Comparison of ENCODE assay signal across 2 cellular contexts in the genomic region with DNA sequence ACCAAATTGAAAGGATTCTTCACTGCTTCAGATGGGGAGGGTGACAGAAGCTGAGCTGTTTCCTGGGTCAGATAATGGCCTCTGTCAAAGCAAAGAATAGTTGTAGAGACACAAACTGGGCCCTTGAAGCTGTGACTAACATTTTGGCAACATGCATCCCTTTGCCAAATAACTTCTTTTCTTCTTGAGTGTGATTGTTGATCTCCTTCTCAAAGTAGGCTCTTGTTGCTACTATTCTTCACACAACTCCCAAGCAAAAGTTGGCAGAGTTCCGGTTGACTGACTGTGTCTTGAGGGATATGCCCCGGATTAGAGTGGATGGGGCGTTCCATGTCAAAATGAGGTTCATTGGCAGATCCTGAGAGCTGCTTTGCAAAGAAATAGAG.
TF ChIP-seq lines count a peak whose summit lies in the region.

No MANE protein-coding gene starts in this region.

TF ChIP-seq in HEK293, 187 proteins besides CTCF, POLR2A, EP300 and RAD21:
- TF ChIP-seq, protein P1, sequence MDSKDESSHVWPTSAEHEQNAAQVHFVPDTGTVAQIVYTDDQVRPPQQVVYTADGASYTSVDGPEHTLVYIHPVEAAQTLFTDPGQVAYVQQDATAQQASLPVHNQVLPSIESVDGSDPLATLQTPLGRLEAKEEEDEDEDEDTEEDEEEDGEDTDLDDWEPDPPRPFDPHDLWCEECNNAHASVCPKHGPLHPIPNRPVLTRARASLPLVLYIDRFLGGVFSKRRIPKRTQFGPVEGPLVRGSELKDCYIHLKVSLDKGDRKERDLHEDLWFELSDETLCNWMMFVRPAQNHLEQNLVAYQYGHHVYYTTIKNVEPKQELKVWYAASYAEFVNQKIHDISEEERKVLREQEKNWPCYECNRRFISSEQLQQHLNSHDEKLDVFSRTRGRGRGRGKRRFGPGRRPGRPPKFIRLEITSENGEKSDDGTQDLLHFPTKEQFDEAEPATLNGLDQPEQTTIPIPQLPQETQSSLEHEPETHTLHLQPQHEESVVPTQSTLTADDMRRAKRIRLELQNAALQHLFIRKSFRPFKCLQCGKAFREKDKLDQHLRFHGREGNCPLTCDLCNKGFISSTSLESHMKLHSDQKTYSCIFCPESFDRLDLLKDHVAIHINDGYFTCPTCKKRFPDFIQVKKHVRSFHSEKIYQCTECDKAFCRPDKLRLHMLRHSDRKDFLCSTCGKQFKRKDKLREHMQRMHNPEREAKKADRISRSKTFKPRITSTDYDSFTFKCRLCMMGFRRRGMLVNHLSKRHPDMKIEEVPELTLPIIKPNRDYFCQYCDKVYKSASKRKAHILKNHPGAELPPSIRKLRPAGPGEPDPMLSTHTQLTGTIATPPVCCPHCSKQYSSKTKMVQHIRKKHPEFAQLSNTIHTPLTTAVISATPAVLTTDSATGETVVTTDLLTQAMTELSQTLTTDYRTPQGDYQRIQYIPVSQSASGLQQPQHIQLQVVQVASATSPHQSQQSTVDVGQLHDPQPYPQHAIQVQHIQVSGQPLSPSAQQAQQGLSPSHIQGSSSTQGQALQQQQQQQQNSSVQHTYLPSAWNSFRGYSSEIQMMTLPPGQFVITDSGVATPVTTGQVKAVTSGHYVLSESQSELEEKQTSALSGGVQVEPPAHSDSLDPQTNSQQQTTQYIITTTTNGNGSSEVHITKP (tag by site-specific recombination; IDR thresholded peaks at IDR 0.05) = peak; percentile 69; the same call in 1 of the 2 replicates
- no peak for TF ChIP-seq ZNF433 (tag by site-specific recombination; IDR thresholded peaks at IDR 0.05; ENCODE audit: low read depth)

TF ChIP-seq in GM12878, 131 proteins besides CTCF, POLR2A, EP300 and RAD21 (continued from another document):
- TF ChIP-seq, protein P2, sequence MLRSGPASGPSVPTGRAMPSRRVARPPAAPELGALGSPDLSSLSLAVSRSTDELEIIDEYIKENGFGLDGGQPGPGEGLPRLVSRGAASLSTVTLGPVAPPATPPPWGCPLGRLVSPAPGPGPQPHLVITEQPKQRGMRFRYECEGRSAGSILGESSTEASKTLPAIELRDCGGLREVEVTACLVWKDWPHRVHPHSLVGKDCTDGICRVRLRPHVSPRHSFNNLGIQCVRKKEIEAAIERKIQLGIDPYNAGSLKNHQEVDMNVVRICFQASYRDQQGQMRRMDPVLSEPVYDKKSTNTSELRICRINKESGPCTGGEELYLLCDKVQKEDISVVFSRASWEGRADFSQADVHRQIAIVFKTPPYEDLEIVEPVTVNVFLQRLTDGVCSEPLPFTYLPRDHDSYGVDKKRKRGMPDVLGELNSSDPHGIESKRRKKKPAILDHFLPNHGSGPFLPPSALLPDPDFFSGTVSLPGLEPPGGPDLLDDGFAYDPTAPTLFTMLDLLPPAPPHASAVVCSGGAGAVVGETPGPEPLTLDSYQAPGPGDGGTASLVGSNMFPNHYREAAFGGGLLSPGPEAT (IDR thresholded peaks at IDR 0.05; ENCODE audit: low read depth) = no peak
- no peak for TF ChIP-seq SIN3A (IDR thresholded peaks at IDR 0.05; ENCODE audit: low read depth, low read length)
- TF ChIP-seq CBX3 (IDR thresholded peaks at IDR 0.05; ENCODE audit: borderline replicate concordance, low read depth) = no peak
- no peak for TF ChIP-seq NFXL1 (IDR thresholded peaks at IDR 0.05; ENCODE audit: borderline replicate concordance)
- no peak for TF ChIP-seq KAT2A (conservative IDR thresholded peaks at IDR 0.05; ENCODE audit: control insufficient read depth, low read depth, low read length)
- TF ChIP-seq ZNF384 (IDR thresholded peaks at IDR 0.05; ENCODE audit: borderline replicate concordance, low read depth, low read length) = no peak
- no peak for TF ChIP-seq PAX5 (IDR thresholded peaks at IDR 0.05; ENCODE audit: borderline replicate concordance, low read depth, low read length)
- TF ChIP-seq CHD4 (IDR thresholded peaks at IDR 0.05) = no peak
- TF ChIP-seq, protein P3, sequence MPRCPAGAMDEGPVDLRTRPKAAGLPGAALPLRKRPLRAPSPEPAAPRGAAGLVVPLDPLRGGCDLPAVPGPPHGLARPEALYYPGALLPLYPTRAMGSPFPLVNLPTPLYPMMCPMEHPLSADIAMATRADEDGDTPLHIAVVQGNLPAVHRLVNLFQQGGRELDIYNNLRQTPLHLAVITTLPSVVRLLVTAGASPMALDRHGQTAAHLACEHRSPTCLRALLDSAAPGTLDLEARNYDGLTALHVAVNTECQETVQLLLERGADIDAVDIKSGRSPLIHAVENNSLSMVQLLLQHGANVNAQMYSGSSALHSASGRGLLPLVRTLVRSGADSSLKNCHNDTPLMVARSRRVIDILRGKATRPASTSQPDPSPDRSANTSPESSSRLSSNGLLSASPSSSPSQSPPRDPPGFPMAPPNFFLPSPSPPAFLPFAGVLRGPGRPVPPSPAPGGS (IDR thresholded peaks at IDR 0.05; ENCODE audit: borderline replicate concordance, insufficient read depth, low read depth, low read length, poor library complexity, severe bottlenecking) = no peak
- TF ChIP-seq, protein P4, sequence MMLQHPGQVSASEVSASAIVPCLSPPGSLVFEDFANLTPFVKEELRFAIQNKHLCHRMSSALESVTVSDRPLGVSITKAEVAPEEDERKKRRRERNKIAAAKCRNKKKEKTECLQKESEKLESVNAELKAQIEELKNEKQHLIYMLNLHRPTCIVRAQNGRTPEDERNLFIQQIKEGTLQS (IDR thresholded peaks at IDR 0.05; ENCODE audit: borderline replicate concordance, extremely low read depth, low read depth, low read length) = no peak
- TF ChIP-seq RCOR1 (conservative IDR thresholded peaks at IDR 0.05; ENCODE audit: low read depth, low read length) = no peak
- TF ChIP-seq LARP7 (IDR thresholded peaks at IDR 0.05) = no peak
- no peak for TF ChIP-seq BACH1 (IDR thresholded peaks at IDR 0.05; ENCODE audit: borderline replicate concordance)
- TF ChIP-seq SRF (IDR thresholded peaks at IDR 0.05; ENCODE audit: low read depth in 2 of 2, low read length in 2 of 2) = no peak
- TF ChIP-seq, protein P5, sequence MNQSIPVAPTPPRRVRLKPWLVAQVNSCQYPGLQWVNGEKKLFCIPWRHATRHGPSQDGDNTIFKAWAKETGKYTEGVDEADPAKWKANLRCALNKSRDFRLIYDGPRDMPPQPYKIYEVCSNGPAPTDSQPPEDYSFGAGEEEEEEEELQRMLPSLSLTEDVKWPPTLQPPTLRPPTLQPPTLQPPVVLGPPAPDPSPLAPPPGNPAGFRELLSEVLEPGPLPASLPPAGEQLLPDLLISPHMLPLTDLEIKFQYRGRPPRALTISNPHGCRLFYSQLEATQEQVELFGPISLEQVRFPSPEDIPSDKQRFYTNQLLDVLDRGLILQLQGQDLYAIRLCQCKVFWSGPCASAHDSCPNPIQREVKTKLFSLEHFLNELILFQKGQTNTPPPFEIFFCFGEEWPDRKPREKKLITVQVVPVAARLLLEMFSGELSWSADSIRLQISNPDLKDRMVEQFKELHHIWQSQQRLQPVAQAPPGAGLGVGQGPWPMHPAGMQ (IDR thresholded peaks at IDR 0.05; ENCODE audit: borderline replicate concordance) = no peak
- TF ChIP-seq SP1 (IDR thresholded peaks at IDR 0.05; ENCODE audit: low read depth, low read length) = no peak
- TF ChIP-seq, protein P6, sequence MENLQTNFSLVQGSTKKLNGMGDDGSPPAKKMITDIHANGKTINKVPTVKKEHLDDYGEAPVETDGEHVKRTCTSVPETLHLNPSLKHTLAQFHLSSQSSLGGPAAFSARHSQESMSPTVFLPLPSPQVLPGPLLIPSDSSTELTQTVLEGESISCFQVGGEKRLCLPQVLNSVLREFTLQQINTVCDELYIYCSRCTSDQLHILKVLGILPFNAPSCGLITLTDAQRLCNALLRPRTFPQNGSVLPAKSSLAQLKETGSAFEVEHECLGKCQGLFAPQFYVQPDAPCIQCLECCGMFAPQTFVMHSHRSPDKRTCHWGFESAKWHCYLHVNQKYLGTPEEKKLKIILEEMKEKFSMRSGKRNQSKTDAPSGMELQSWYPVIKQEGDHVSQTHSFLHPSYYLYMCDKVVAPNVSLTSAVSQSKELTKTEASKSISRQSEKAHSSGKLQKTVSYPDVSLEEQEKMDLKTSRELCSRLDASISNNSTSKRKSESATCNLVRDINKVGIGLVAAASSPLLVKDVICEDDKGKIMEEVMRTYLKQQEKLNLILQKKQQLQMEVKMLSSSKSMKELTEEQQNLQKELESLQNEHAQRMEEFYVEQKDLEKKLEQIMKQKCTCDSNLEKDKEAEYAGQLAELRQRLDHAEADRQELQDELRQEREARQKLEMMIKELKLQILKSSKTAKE (IDR thresholded peaks at IDR 0.05; ENCODE audit: low read depth, poor library complexity, severe bottlenecking) = no peak
TF ChIP-seq in GM12878: peak in this region for 0.
